In genomic region chr20:32354592-32355416, GRCh38 we compare ENCODE assay signal across 9 cellular contexts. TPM values are rescaled to one million over a fixed set of nuclear protein-coding genes. Genes with fewer than 3 reads are reported as not detected.
DNase-seq lines count a peak whose midpoint lies in the region; ATAC-seq and TF ChIP-seq lines count a peak whose summit lies in the region.
"Had no signal": no experiment of that assay in that cellular context is flagged by ENCODE, and none has a peak within 500 bp of the region (broad histone marks: within the 10 kb centered on the region; RNA-seq: fewer than 3 reads in every experiment).

No MANE protein-coding gene starts in this region.

- DNase-seq in GM06990 (ENCODE audit: extremely low read depth, insufficient read length) (peak; percentile 67), HFFc6 (peak; percentile 75), activated B cell treated with CpG ODN at 0.5 μM for 24 hours (no peak), AML-193 (lab: John Stamatoyannopoulos, UW) (no peak)
- DNase-seq: activated naive CD8-positive, alpha-beta T cell treated with anti-CD3 and anti-CD28 coated beads, Interleukin-2, amount 10 ng/mL, durations not matched to agents 7 days and 5 days; left ventricle myocardium inferior had no signal

- intact Hi-C loops in activated B cell treated with CpG ODN at 0.5 μM for 24 hours (cut with micrococcal nuclease) = loop anchor here (1.0 to 10.0 kb wide), 6 partner anchors 18 to 1947 kb away; partner anchors contain the start of genes AHCY, BCL2L1, HCK and RALY

- H3K27ac Mint-ChIP-seq in HFFc6 = peak overlapping the region; percentile 83
- peak overlapping the region; percentile 94 for H3K27ac Mint-ChIP-seq in activated B cell treated with CpG ODN at 0.5 μM for 24 hours

- POLR2A ChIA-PET in activated B cell treated with CpG ODN at 0.5 μM for 24 hours (lab: Charles Lee) = interaction anchor here (0.5 to 4.7 kb wide), 12 partner anchors 8 to 318 kb away, joined by 3 to 40 read pairs (median 5); no protein-coding TSS in a partner anchor

- H3K27me3 ChIP-seq in GM06990 (replicated peaks; ENCODE audit: control insufficient read depth, insufficient read depth, low read length) (no peaks in the 10 kb centered on the region), muscle layer of duodenum (ENCODE audit: low read depth, low read length) (no peaks in the 10 kb centered on the region)

- ATAC-seq in activated B cell treated with CpG ODN at 0.5 μM for 24 hours (ENCODE audit: low read depth) = no peak
- ATAC-seq in HG02588 (IDR thresholded peaks at IDR 0.05; ENCODE audit: unreplicated experiment) = no peak
- ATAC-seq in GM18498 (IDR thresholded peaks at IDR 0.05; ENCODE audit: unreplicated experiment) = no peak

- H3K4me1 Mint-ChIP-seq in HFFc6 (ENCODE audit: low read depth) = peaks cover 48% of the 10 kb centered on the region
- peaks cover 55% of the 10 kb centered on the region for H3K4me1 Mint-ChIP-seq in activated B cell treated with CpG ODN at 0.5 μM for 24 hours

- H3K36me3 Mint-ChIP-seq in HFFc6 (ENCODE audit: low read depth) (peaks cover 25% of the 10 kb centered on the region), activated B cell treated with CpG ODN at 0.5 μM for 24 hours (ENCODE audit: low read depth) (peaks cover 13% of the 10 kb centered on the region)

- CTCF ChIA-PET in activated B cell treated with CpG ODN at 0.5 μM for 24 hours (lab: Charles Lee) = interaction anchor here (1.0 kb wide), 1 partner anchor 18 kb away, joined by 3 read pairs; no protein-coding TSS in a partner anchor

- H3K9me3 ChIP-seq in muscle layer of duodenum (ENCODE audit: control insufficient read depth in 1 of 2, low read length in 2 of 2) = no peaks in the 10 kb centered on the region

- H3K9me3 Mint-ChIP-seq in HFFc6 = 0 out of 2 replicates have a peak, but pooled peaks cover 6% of the 10 kb centered on the region
- H3K9me3 Mint-ChIP-seq in activated B cell treated with CpG ODN at 0.5 μM for 24 hours = no peaks in the 10 kb centered on the region
- H3K9me3 Mint-ChIP-seq: activated naive CD8-positive, alpha-beta T cell treated with anti-CD3 and anti-CD28 coated beads, Interleukin-2, amount 10 ng/mL, durations not matched to agents 7 days and 5 days had no signal

- H3K4me1 ChIP-seq in muscle layer of duodenum (ENCODE audit: control insufficient read depth in 1 of 2, insufficient read depth in 2 of 2, low read length in 2 of 2) = peaks cover 9 to 10% of the 10 kb centered on the region in 2 donors

- H3K36me3 ChIP-seq in GM06990 (ENCODE audit: control insufficient read depth, insufficient read depth, low read length) = no peaks in the 10 kb centered on the region
- no peaks in the 10 kb centered on the region for H3K36me3 ChIP-seq in muscle layer of duodenum (ENCODE audit: control insufficient read depth in 1 of 2, insufficient read depth in 2 of 2, low read length in 2 of 2)
- H3K36me3 ChIP-seq: left ventricle myocardium inferior had no signal

- H3K4me3 ChIP-seq in GM06990 (replicated peaks; ENCODE audit: low read depth, low read length) (peak overlapping the region; percentile 1; the same call in 1 of the 2 replicates), muscle layer of duodenum (ENCODE audit: low read depth in 1 of 2, low read length in 2 of 2) (no peak overlapping the region)
- H3K4me3 ChIP-seq: left ventricle myocardium inferior had no signal

- TF ChIP-seq CTCF in GM06990 (IDR thresholded peaks at IDR 0.05; ENCODE audit: insufficient read depth, low read length, poor library complexity, severe bottlenecking) = no peak
- TF ChIP-seq CTCF in HFFc6 (IDR thresholded peaks at IDR 0.05) = no peak
- TF ChIP-seq CTCF in activated B cell treated with CpG ODN at 0.5 μM for 24 hours (IDR thresholded peaks at IDR 0.05) = no peak

- H3K27me3 Mint-ChIP-seq in HFFc6 (ENCODE audit: insufficient read depth) = no peaks in the 10 kb centered on the region; the same call in 1 of the 2 replicates
- no peaks in the 10 kb centered on the region for H3K27me3 Mint-ChIP-seq in activated B cell treated with CpG ODN at 0.5 μM for 24 hours
- H3K27me3 Mint-ChIP-seq: activated naive CD8-positive, alpha-beta T cell treated with anti-CD3 and anti-CD28 coated beads, Interleukin-2, amount 10 ng/mL, durations not matched to agents 7 days and 5 days had no signal

- peak overlapping the region; percentile 49 for H3K27ac ChIP-seq in muscle layer of duodenum (ENCODE audit: low read length)
- H3K27ac ChIP-seq: left ventricle myocardium inferior had no signal

- peak overlapping the region; percentile 62 for H3K4me3 Mint-ChIP-seq in HFFc6
- peak overlapping the region; percentile 66 for H3K4me3 Mint-ChIP-seq in activated B cell treated with CpG ODN at 0.5 μM for 24 hours
- H3K4me3 Mint-ChIP-seq: activated naive CD8-positive, alpha-beta T cell treated with anti-CD3 and anti-CD28 coated beads, Interleukin-2, amount 10 ng/mL, durations not matched to agents 7 days and 5 days had no signal

RNA-seq across cellular contexts. Expression of gene ASXL1, which starts 3.3 kb away (rescaled TPM):
- total RNA-seq in HFFc6 (2021; fragmentation: NEBNext Ultra II Directional; extraction: Animal tissue kit (Norgen Biotek cat#: 25700)) = 10 to 100 TPM; 49.0 to 62.4 (median 54.4) TPM
- total RNA-seq in activated B cell treated with CpG ODN at 0.5 μM for 24 hours = 145 and 169 TPM in 2 replicates

Comparison
In these comparisons a context has a peak if more than half of its experiments do, and no peak if none do; other contexts are left out.
1. DNase-seq: peak in GM06990 (single experiment) and HFFc6 (single experiment); none in activated B cell treated with CpG ODN at 0.5 μM for 24 hours (single experiment) and AML-193 (0 of 2).